In genomic region chr21:44083631-44084291, GRCh38 we compare ENCODE assay signal across 9 cellular contexts. TPM values are rescaled to one million over a fixed set of nuclear protein-coding genes. Genes with fewer than 3 reads are reported as not detected.
DNase-seq lines count a peak whose midpoint lies in the region; ATAC-seq and TF ChIP-seq lines count a peak whose summit lies in the region.
"Had no signal": no experiment of that assay in that cellular context is flagged by ENCODE, and none has a peak within 500 bp of the region (broad histone marks: within the 10 kb centered on the region; RNA-seq: fewer than 3 reads in every experiment).

No MANE protein-coding gene starts in this region.

- H3K27me3 Mint-ChIP-seq in stimulated activated naive B cell treated with anti-CD40 and anti-IgM and Interleukin-4, amounts not matched to agents 10 μg/mL and 1 μg/mL and 100 μg/mL, for 72 hours, result no peaks in the 10 kb centered on the region

- ATAC-seq in left lung (peak; percentile 4), HG02970 (IDR thresholded peaks at IDR 0.05; ENCODE audit: low FRiP score, unreplicated experiment) (no peak), GM18861 (IDR thresholded peaks at IDR 0.05; ENCODE audit: unreplicated experiment) (no peak)
- ATAC-seq in stimulated activated naive B cell treated with anti-CD40 and anti-IgM and Interleukin-4, amounts not matched to agents 10 μg/mL and 1 μg/mL and 100 μg/mL, for 72 hours (replicated peaks), result peak; percentile 51 to 53

- DNase-seq in T-helper 22 cell (ENCODE audit: low read depth), result peak; percentile 49
- DNase-seq in activated gamma-delta T cell treated with anti-CD3 and anti-CD28 coated beads, Interleukin-2, amount 50 U/mL, for 16 hours (ENCODE audit: low read depth), result peak; percentile 51
- DNase-seq in left lung, result no peak
- DNase-seq in stimulated activated naive B cell treated with anti-CD40 and anti-IgM and Interleukin-4, amounts not matched to agents 10 μg/mL and 1 μg/mL and 100 μg/mL, for 72 hours, result no peak
- no peak for DNase-seq in GM20000 (ENCODE audit: low spot score)
- DNase-seq in NCI-H1105 (lab: John Stamatoyannopoulos, UW), result no peak
- DNase-seq: NCI-H1048 had no signal

- H3K36me3 ChIP-seq in left lung, result peaks cover 0 to 99% of the 10 kb centered on the region in 2 donors

- peak overlapping the region; percentile 74 to 75 for H3K27ac ChIP-seq in left lung

- peaks cover 38 to 57% of the 10 kb centered on the region in 2 donors for H3K4me1 Mint-ChIP-seq in stimulated activated naive B cell treated with anti-CD40 and anti-IgM and Interleukin-4, amounts not matched to agents 10 μg/mL and 1 μg/mL and 100 μg/mL, for 72 hours

- peaks cover 0 to 54% of the 10 kb centered on the region in 2 donors for H3K4me1 ChIP-seq in left lung

- TF ChIP-seq CTCF in left lung (IDR thresholded peaks at IDR 0.05) (no peak), GM20000 (IDR thresholded peaks at IDR 0.05; ENCODE audit: extremely low read depth, missing control alignments) (no peak)

- no peaks in the 10 kb centered on the region for H3K9me3 Mint-ChIP-seq in stimulated activated naive B cell treated with anti-CD40 and anti-IgM and Interleukin-4, amounts not matched to agents 10 μg/mL and 1 μg/mL and 100 μg/mL, for 72 hours

- no peaks in the 10 kb centered on the region for H3K27me3 ChIP-seq in left lung

- intact Hi-C loops in left lung (cut with DNase I), result no loop called here

- H3K27ac Mint-ChIP-seq in stimulated activated naive B cell treated with anti-CD40 and anti-IgM and Interleukin-4, amounts not matched to agents 10 μg/mL and 1 μg/mL and 100 μg/mL, for 72 hours, result no peak overlapping the region

- H3K36me3 Mint-ChIP-seq in stimulated activated naive B cell treated with anti-CD40 and anti-IgM and Interleukin-4, amounts not matched to agents 10 μg/mL and 1 μg/mL and 100 μg/mL, for 72 hours, result peaks cover 66 to 71% of the 10 kb centered on the region in 2 donors

- no peak overlapping the region for H3K4me3 Mint-ChIP-seq in stimulated activated naive B cell treated with anti-CD40 and anti-IgM and Interleukin-4, amounts not matched to agents 10 μg/mL and 1 μg/mL and 100 μg/mL, for 72 hours

- H3K9me3 ChIP-seq in left lung, result no peaks in the 10 kb centered on the region

- H3K4me3 ChIP-seq in left lung, result no peak overlapping the region

RNA-seq across cellular contexts. Expression of gene PWP2, which starts 23.4 kb away (rescaled TPM):
- 1 to 10 TPM; 3.9 to 6.7 TPM for total RNA-seq in left lung

RNA-seq across cellular contexts. Expression of gene GATD3, which starts 49.7 kb away (rescaled TPM):
- 10 to 100 TPM in 1 of 2 donors, 1 to 10 TPM in 1; 8.8 to 10.8 TPM for total RNA-seq in left lung

Comparison
In these comparisons a context has a peak if more than half of its experiments do, and no peak if none do; other contexts are left out.
1. DNase-seq: peak in T-helper 22 cell (single experiment) and activated gamma-delta T cell treated with anti-CD3 and anti-CD28 coated beads, Interleukin-2, amount 50 U/mL, for 16 hours (single experiment); none in left lung (0 of 2), stimulated activated naive B cell treated with anti-CD40 and anti-IgM and Interleukin-4, amounts not matched to agents 10 μg/mL and 1 μg/mL and 100 μg/mL, for 72 hours (single experiment), GM20000 (single experiment) and NCI-H1105 (single experiment).
2. ATAC-seq: peak in left lung (single experiment) and stimulated activated naive B cell treated with anti-CD40 and anti-IgM and Interleukin-4, amounts not matched to agents 10 μg/mL and 1 μg/mL and 100 μg/mL, for 72 hours (2 of 2); none in HG02970 (single experiment) and GM18861 (single experiment).